ENCODE assay signal across 1 cellular context in genomic region chr20:62968378-62969178, GRCh38.
TF ChIP-seq lines count a peak whose summit lies in the region.

No MANE protein-coding gene starts in this region.

TF ChIP-seq in H1, 55 proteins besides CTCF, POLR2A, EP300 and RAD21:
- TF ChIP-seq BCL11A (IDR thresholded peaks at IDR 0.05; ENCODE audit: low read depth in 2 of 2, low read length in 2 of 2) (no peak), POLR2AphosphoS5 (IDR thresholded peaks at IDR 0.05; ENCODE audit: low read depth, low read length) (no peak), TBP (IDR thresholded peaks at IDR 0.05; ENCODE audit: low read depth, low read length) (no peak), ZNF274 (IDR thresholded peaks at IDR 0.05; ENCODE audit: borderline replicate concordance, extremely low read depth, low read length) (no peak), SP2 (IDR thresholded peaks at IDR 0.05; ENCODE audit: low read length) (no peak), RNF2 (IDR thresholded peaks at IDR 0.05; ENCODE audit: borderline replicate concordance, low read depth, low read length, missing control alignments, poor library complexity, severe bottlenecking) (no peak), CBX8 (IDR thresholded peaks at IDR 0.05; ENCODE audit: borderline replicate concordance, low read depth, low read length) (no peak), ATF3 (IDR thresholded peaks at IDR 0.05; ENCODE audit: insufficient read depth, low read depth, low read length) (no peak), TCF12 (IDR thresholded peaks at IDR 0.05; ENCODE audit: low read depth, low read length) (no peak), CEBPB (IDR thresholded peaks at IDR 0.05; ENCODE audit: low read depth, low read length) (no peak), KDM1A (IDR thresholded peaks at IDR 0.05; ENCODE audit: borderline replicate concordance, low read length) (no peak), TAF7 (optimal IDR thresholded peaks at IDR 0.05; ENCODE audit: borderline replicate concordance, low read depth, low read length) (no peak), YY1 (IDR thresholded peaks at IDR 0.05; ENCODE audit: low read depth, low read length) (no peak), CTBP2 (IDR thresholded peaks at IDR 0.05; ENCODE audit: borderline replicate concordance, insufficient read depth, insufficient read length, low read length) (no peak)
- TF ChIP-seq, protein P1, sequence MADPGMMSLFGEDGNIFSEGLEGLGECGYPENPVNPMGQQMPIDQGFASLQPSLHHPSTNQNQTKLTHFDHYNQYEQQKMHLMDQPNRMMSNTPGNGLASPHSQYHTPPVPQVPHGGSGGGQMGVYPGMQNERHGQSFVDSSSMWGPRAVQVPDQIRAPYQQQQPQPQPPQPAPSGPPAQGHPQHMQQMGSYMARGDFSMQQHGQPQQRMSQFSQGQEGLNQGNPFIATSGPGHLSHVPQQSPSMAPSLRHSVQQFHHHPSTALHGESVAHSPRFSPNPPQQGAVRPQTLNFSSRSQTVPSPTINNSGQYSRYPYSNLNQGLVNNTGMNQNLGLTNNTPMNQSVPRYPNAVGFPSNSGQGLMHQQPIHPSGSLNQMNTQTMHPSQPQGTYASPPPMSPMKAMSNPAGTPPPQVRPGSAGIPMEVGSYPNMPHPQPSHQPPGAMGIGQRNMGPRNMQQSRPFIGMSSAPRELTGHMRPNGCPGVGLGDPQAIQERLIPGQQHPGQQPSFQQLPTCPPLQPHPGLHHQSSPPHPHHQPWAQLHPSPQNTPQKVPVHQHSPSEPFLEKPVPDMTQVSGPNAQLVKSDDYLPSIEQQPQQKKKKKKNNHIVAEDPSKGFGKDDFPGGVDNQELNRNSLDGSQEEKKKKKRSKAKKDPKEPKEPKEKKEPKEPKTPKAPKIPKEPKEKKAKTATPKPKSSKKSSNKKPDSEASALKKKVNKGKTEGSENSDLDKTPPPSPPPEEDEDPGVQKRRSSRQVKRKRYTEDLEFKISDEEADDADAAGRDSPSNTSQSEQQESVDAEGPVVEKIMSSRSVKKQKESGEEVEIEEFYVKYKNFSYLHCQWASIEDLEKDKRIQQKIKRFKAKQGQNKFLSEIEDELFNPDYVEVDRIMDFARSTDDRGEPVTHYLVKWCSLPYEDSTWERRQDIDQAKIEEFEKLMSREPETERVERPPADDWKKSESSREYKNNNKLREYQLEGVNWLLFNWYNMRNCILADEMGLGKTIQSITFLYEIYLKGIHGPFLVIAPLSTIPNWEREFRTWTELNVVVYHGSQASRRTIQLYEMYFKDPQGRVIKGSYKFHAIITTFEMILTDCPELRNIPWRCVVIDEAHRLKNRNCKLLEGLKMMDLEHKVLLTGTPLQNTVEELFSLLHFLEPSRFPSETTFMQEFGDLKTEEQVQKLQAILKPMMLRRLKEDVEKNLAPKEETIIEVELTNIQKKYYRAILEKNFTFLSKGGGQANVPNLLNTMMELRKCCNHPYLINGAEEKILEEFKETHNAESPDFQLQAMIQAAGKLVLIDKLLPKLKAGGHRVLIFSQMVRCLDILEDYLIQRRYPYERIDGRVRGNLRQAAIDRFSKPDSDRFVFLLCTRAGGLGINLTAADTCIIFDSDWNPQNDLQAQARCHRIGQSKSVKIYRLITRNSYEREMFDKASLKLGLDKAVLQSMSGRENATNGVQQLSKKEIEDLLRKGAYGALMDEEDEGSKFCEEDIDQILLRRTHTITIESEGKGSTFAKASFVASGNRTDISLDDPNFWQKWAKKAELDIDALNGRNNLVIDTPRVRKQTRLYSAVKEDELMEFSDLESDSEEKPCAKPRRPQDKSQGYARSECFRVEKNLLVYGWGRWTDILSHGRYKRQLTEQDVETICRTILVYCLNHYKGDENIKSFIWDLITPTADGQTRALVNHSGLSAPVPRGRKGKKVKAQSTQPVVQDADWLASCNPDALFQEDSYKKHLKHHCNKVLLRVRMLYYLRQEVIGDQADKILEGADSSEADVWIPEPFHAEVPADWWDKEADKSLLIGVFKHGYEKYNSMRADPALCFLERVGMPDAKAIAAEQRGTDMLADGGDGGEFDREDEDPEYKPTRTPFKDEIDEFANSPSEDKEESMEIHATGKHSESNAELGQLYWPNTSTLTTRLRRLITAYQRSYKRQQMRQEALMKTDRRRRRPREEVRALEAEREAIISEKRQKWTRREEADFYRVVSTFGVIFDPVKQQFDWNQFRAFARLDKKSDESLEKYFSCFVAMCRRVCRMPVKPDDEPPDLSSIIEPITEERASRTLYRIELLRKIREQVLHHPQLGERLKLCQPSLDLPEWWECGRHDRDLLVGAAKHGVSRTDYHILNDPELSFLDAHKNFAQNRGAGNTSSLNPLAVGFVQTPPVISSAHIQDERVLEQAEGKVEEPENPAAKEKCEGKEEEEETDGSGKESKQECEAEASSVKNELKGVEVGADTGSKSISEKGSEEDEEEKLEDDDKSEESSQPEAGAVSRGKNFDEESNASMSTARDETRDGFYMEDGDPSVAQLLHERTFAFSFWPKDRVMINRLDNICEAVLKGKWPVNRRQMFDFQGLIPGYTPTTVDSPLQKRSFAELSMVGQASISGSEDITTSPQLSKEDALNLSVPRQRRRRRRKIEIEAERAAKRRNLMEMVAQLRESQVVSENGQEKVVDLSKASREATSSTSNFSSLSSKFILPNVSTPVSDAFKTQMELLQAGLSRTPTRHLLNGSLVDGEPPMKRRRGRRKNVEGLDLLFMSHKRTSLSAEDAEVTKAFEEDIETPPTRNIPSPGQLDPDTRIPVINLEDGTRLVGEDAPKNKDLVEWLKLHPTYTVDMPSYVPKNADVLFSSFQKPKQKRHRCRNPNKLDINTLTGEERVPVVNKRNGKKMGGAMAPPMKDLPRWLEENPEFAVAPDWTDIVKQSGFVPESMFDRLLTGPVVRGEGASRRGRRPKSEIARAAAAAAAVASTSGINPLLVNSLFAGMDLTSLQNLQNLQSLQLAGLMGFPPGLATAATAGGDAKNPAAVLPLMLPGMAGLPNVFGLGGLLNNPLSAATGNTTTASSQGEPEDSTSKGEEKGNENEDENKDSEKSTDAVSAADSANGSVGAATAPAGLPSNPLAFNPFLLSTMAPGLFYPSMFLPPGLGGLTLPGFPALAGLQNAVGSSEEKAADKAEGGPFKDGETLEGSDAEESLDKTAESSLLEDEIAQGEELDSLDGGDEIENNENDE (IDR thresholded peaks at IDR 0.05; ENCODE audit: insufficient replicate concordance, low read length), result no peak
